Comparison of ENCODE assay signal across 19 cellular contexts in the genomic region with DNA sequence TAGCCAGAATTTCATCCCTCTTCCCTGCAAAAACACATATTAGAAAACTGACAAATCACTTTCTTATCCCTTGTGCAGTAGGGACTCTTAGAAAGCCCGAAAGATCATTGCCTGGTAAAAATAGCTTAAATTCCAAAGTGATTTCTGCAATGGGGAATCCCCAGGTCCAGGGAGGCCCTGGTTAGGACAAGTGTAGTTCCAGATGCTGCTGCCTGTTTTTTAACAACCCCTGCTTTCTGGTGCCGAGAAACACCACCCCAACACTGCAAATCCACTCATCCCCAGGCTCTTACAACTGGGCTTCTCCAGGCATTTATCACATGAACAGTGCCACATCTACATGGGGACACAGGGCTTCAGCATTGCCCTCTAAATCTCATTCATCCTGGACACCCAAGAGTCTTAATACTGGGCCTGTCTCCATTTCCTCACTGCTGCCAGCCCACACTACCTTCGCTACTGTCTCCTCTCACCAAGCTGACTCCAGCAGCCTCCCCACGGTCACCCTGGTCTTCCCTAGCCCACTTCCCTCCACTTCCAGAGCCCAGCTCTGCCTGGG.
DNase-seq lines count a peak whose midpoint lies in the region; ATAC-seq and TF ChIP-seq lines count a peak whose summit lies in the region.
"Had no signal": no experiment of that assay in that cellular context is flagged by ENCODE, and none has a peak within 500 bp of the region (broad histone marks: within the 10 kb centered on the region; RNA-seq: fewer than 3 reads in every experiment).

No MANE protein-coding gene starts in this region.

- H3K9me3 ChIP-seq in GM23248 (ENCODE audit: low read depth) (no peaks in the 10 kb centered on the region), adipocyte (ENCODE audit: control insufficient read depth, low read length) (peaks cover 9% of the 10 kb centered on the region), suprapubic skin (no peaks in the 10 kb centered on the region)

- WGBS in GM23248 (ENCODE audit: low coverage in 1 of 2, low lambda C conversion rate in 2 of 2, missing lambda C conversion rate in 2 of 2), 2 experiments, result 9% methylated on average over 4 of the region's 4 CpGs
- 37% methylated on average over 4 of the region's 4 CpGs for WGBS in suprapubic skin

- H3K27ac ChIP-seq in GM23248 (no peak overlapping the region), suprapubic skin (peak overlapping the region; percentile 64)
- H3K27ac ChIP-seq: HL-60 had no signal

- TF ChIP-seq POLR2A in suprapubic skin (IDR thresholded peaks at IDR 0.05), result no peak

- no peaks in the 10 kb centered on the region for H3K4me1 ChIP-seq in GM23248 (ENCODE audit: insufficient read depth)
- H3K4me1 ChIP-seq in adipocyte (ENCODE audit: control insufficient read depth, insufficient read depth, low read length), result peaks cover 8% of the 10 kb centered on the region
- H3K4me1 ChIP-seq in suprapubic skin, result peaks cover 23% of the 10 kb centered on the region

- no peaks in the 10 kb centered on the region for H3F3A ChIP-seq in GM23248 (ENCODE audit: insufficient read depth)

- H2AFZ ChIP-seq in GM23248, result no peak overlapping the region

- H3K36me3 ChIP-seq in GM23248 (ENCODE audit: low read depth) (no peaks in the 10 kb centered on the region), adipocyte (ENCODE audit: control insufficient read depth, insufficient read depth, low read length, severe bottlenecking) (no peaks in the 10 kb centered on the region), suprapubic skin (no peaks in the 10 kb centered on the region)

- ATAC-seq in stimulated activated naive B cell treated with anti-CD40 and anti-IgM and Interleukin-4, amounts not matched to agents 10 μg/mL and 1 μg/mL and 100 μg/mL, for 72 hours (replicated peaks), result no peak
- ATAC-seq: HCT116, left colon had no signal

- H3K27me3 ChIP-seq in GM23248 (replicated peaks; ENCODE audit: insufficient read depth) (peaks cover 12% of the 10 kb centered on the region; the same call in 1 of the 2 replicates), adipocyte (replicated peaks; ENCODE audit: control insufficient read depth, insufficient read depth, low read length) (peaks cover 5% of the 10 kb centered on the region), suprapubic skin (peaks cover 2% of the 10 kb centered on the region)

- H3K9ac ChIP-seq in GM23248 (no peak overlapping the region), adipocyte (ENCODE audit: low read length) (no peak overlapping the region)

- peaks cover 9 to 14% of the 10 kb centered on the region in 2 donors for H3K9me3 Mint-ChIP-seq in stimulated activated naive B cell treated with anti-CD40 and anti-IgM and Interleukin-4, amounts not matched to agents 10 μg/mL and 1 μg/mL and 100 μg/mL, for 72 hours

- H3K9me2 ChIP-seq in GM23248 (ENCODE audit: insufficient read depth), result no peaks in the 10 kb centered on the region

- H3K79me2 ChIP-seq in GM23248 (ENCODE audit: insufficient read depth), result no peaks in the 10 kb centered on the region

- no peak for TF ChIP-seq CTCF in fibroblast of the aortic adventitia (IDR thresholded peaks at IDR 0.05; ENCODE audit: insufficient read depth, low read length)
- TF ChIP-seq CTCF in suprapubic skin (IDR thresholded peaks at IDR 0.05), result no peak

- H3K4me3 Mint-ChIP-seq in stimulated activated naive B cell treated with anti-CD40 and anti-IgM and Interleukin-4, amounts not matched to agents 10 μg/mL and 1 μg/mL and 100 μg/mL, for 72 hours, result no peak overlapping the region
- H3K4me3 Mint-ChIP-seq: endodermal cell; T-helper 2 cell treated with Interferon-gamma antibody and Interleukin-4, amounts not matched to agents 5 μg/mL and 100 μg/mL, for 36 hours had no signal

- no peak overlapping the region for H3K27ac Mint-ChIP-seq in stimulated activated naive B cell treated with anti-CD40 and anti-IgM and Interleukin-4, amounts not matched to agents 10 μg/mL and 1 μg/mL and 100 μg/mL, for 72 hours
- H3K27ac Mint-ChIP-seq: endodermal cell; T-helper 2 cell treated with Interferon-gamma antibody and Interleukin-4, amounts not matched to agents 5 μg/mL and 100 μg/mL, for 36 hours had no signal

- H3K27me3 Mint-ChIP-seq in stimulated activated naive B cell treated with anti-CD40 and anti-IgM and Interleukin-4, amounts not matched to agents 10 μg/mL and 1 μg/mL and 100 μg/mL, for 72 hours, result peaks cover 3 to 6% of the 10 kb centered on the region in 2 donors

- no peak overlapping the region for H3K4me3 ChIP-seq in GM23248
- no peak overlapping the region for H3K4me3 ChIP-seq in adipocyte (ENCODE audit: low read length)
- H3K4me3 ChIP-seq in fibroblast of the aortic adventitia (ENCODE audit: low read depth, low read length), result no peak overlapping the region
- no peak overlapping the region for H3K4me3 ChIP-seq in suprapubic skin

- H3K4me1 Mint-ChIP-seq in stimulated activated naive B cell treated with anti-CD40 and anti-IgM and Interleukin-4, amounts not matched to agents 10 μg/mL and 1 μg/mL and 100 μg/mL, for 72 hours, result no peaks in the 10 kb centered on the region

- H3K36me3 Mint-ChIP-seq in stimulated activated naive B cell treated with anti-CD40 and anti-IgM and Interleukin-4, amounts not matched to agents 10 μg/mL and 1 μg/mL and 100 μg/mL, for 72 hours, result no peaks in the 10 kb centered on the region

- H4K20me1 ChIP-seq in GM23248 (ENCODE audit: insufficient read depth), result no peaks in the 10 kb centered on the region

- in situ Hi-C loops in GM23248 (cut with MboI), result no loop called here

- TF ChIP-seq EP300 in suprapubic skin (IDR thresholded peaks at IDR 0.05), result no peak

- H3K4me2 ChIP-seq in GM23248 (ENCODE audit: unreplicated experiment), result no peak overlapping the region

- peak; percentile 41 for DNase-seq in GM23248
- DNase-seq in adipocyte (ENCODE audit: low read depth), result peak; percentile 72
- DNase-seq in fibroblast of the aortic adventitia (ENCODE audit: low read depth), result peak; percentile 27
- DNase-seq in suprapubic skin (ENCODE audit: low spot score in 2 of 2), result no peak
- no peak for DNase-seq in NK-92 treated with Interleukin-12 subunit alpha and Interleukin-12 subunit beta, amount 100 ng/mL, for 24 hours (lab: John Stamatoyannopoulos, UW)
- DNase-seq in activated naive CD4-positive, alpha-beta T cell treated with Interleukin-2 at 50 U/mL for 16 hours, result no peak
- DNase-seq in GF-D8 (lab: John Stamatoyannopoulos, UW), result no peak
- DNase-seq in stimulated activated naive B cell treated with anti-CD40 and anti-IgM and Interleukin-4, amounts not matched to agents 10 μg/mL and 1 μg/mL and 100 μg/mL, for 72 hours, result no peak
- DNase-seq: activated CD4-positive, alpha-beta T cell treated with anti-CD3 and anti-CD28 coated beads for 48 hours; anterior cingulate cortex; endodermal cell; head of caudate nucleus; left colon; NCI-H1930; retina; stimulated activated CD4-positive, alpha-beta T cell treated with anti-CD3 and anti-CD28 coated beads, Interleukin-4, amount 100 ng/mL, for 1 hour had no signal

Comparison
In these comparisons a context has a peak if more than half of its experiments do, and no peak if none do; other contexts are left out.
1. DNase-seq: peak in GM23248 (single experiment), adipocyte (single experiment) and fibroblast of the aortic adventitia (single experiment); none in suprapubic skin (0 of 2), NK-92 treated with Interleukin-12 subunit alpha and Interleukin-12 subunit beta, amount 100 ng/mL, for 24 hours (single experiment), activated naive CD4-positive, alpha-beta T cell treated with Interleukin-2 at 50 U/mL for 16 hours (single experiment), GF-D8 (single experiment) and stimulated activated naive B cell treated with anti-CD40 and anti-IgM and Interleukin-4, amounts not matched to agents 10 μg/mL and 1 μg/mL and 100 μg/mL, for 72 hours (single experiment).